1 cellular context compared by ENCODE assay signal in the genomic region with DNA sequence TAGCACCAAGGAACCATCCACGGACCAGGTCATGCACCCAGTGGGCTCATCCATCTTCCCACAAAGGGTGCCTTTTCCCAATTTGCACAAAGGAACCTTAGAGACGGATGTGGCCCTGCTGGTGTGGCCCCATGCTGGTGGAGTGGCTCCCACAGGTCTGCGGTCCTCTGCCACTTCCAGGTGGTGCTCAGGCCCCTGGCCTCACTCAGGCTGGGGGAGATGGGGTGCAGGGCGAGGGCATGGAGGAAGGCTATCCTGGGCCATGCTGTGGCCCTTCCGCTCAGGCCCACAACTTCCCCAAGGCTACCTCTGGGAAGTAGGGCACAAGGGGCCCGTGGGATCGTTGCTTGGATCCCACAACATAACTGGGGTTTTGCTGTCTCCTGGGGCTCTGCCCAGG.
TF ChIP-seq lines count a peak whose summit lies in the region.

No MANE protein-coding gene starts in this region.

TF ChIP-seq in IMR-90, 13 proteins besides CTCF, POLR2A, EP300 and RAD21 (continued from another document):
- TF ChIP-seq FOS (IDR thresholded peaks at IDR 0.05; ENCODE audit: low read depth, low read length) (no peak), RCOR1 (IDR thresholded peaks at IDR 0.05; ENCODE audit: insufficient replicate concordance, low read length) (no peak), RFX5 (IDR thresholded peaks at IDR 0.05; ENCODE audit: low read depth, low read length) (no peak), BHLHE40 (IDR thresholded peaks at IDR 0.05; ENCODE audit: low read depth, low read length) (no peak), MAZ (IDR thresholded peaks at IDR 0.05; ENCODE audit: borderline replicate concordance, low read depth, low read length) (no peak), MXI1 (IDR thresholded peaks at IDR 0.05; ENCODE audit: borderline replicate concordance, low read depth, low read length) (no peak), NFE2L2 (IDR thresholded peaks at IDR 0.05; ENCODE audit: low read depth, low read length) (no peak), SMC3 (IDR thresholded peaks at IDR 0.05; ENCODE audit: low read depth, low read length) (no peak), CEBPB (IDR thresholded peaks at IDR 0.05; ENCODE audit: low read depth, low read length) (no peak)
- TF ChIP-seq, protein P1, sequence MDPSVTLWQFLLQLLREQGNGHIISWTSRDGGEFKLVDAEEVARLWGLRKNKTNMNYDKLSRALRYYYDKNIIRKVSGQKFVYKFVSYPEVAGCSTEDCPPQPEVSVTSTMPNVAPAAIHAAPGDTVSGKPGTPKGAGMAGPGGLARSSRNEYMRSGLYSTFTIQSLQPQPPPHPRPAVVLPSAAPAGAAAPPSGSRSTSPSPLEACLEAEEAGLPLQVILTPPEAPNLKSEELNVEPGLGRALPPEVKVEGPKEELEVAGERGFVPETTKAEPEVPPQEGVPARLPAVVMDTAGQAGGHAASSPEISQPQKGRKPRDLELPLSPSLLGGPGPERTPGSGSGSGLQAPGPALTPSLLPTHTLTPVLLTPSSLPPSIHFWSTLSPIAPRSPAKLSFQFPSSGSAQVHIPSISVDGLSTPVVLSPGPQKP (IDR thresholded peaks at IDR 0.05; ENCODE audit: borderline replicate concordance, low read depth, low read length) = no peak
- TF ChIP-seq, protein P2, sequence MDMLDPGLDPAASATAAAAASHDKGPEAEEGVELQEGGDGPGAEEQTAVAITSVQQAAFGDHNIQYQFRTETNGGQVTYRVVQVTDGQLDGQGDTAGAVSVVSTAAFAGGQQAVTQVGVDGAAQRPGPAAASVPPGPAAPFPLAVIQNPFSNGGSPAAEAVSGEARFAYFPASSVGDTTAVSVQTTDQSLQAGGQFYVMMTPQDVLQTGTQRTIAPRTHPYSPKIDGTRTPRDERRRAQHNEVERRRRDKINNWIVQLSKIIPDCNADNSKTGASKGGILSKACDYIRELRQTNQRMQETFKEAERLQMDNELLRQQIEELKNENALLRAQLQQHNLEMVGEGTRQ (IDR thresholded peaks at IDR 0.05; ENCODE audit: low read depth, low read length) = no peak
